Comparison of ENCODE assay signal across 8 cellular contexts in the genomic region with DNA sequence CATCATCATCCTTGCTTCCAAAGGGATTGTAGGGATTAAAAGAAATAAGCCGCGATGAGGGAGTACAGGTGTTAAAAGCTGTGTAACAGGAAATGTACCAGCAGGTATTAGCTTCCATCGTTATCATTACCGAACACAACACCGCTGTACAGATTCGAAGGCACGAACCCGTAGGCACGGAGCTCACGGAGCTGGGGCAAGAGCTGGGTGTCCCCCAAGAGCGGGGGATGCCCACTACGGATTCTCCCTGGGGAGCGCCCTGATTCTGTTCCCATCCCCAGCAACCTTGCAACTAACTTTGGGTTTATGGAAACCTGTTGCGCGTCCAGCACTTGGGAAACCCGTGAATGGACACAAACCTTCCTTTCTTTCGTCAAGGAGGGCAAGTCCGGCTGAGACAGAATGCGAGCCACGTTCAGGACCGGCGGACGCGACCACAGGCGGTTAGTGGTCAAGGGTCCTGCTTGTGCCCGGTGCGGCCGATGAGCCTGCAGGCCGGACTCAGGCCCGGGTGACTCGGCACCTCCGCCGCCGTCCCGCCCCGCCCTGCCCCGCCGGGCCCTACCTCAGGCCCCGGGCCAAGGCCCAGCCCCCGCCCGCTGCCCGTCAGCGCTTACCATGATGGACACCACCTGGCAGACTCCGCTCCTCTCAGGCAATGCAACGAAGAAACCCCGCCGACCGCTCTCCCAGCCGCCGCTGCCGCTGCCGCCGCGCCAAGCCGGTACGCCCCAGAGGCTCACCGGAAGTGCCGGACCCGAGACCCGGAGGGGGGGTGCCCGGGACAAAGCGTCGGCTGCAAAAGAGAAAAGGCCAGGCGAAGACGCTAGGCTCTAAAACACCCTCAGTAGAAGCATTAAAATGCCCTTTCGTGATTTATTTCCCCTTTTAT. TPM values are rescaled to one million over a fixed set of nuclear protein-coding genes. Genes with fewer than 3 reads are reported as not detected.
A peak's percentile ranks its signal among the peaks of the same experiment; 100 is the strongest.
DNase-seq lines count a peak whose midpoint lies in the region; ATAC-seq, FAIRE-seq and TF ChIP-seq lines count a peak whose summit lies in the region.

A gene with protein sequence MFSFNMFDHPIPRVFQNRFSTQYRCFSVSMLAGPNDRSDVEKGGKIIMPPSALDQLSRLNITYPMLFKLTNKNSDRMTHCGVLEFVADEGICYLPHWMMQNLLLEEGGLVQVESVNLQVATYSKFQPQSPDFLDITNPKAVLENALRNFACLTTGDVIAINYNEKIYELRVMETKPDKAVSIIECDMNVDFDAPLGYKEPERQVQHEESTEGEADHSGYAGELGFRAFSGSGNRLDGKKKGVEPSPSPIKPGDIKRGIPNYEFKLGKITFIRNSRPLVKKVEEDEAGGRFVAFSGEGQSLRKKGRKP (minus strand): TSS at position 728 of the 892 bp plus-strand sequence. CDS start 108 bp downstream, at position 620.

- peak; percentile 52 for TF ChIP-seq POLR2A in Raji (IDR thresholded peaks at IDR 0.05; ENCODE audit: insufficient read depth, low read depth, low read length)
- TF ChIP-seq POLR2A in stomach (IDR thresholded peaks at IDR 0.05), result peak in 1 of 4 donors; percentile 19

- H3K9me3 ChIP-seq in HUES48 (ENCODE audit: control insufficient read depth, insufficient read depth, low read length) (no peaks in the 10 kb centered on the region), stomach (no peaks in the 10 kb centered on the region)

- peaks cover 3% of the 10 kb centered on the region for H3K27me3 Mint-ChIP-seq in nephron progenitor cell (ENCODE audit: low read depth, poor library complexity)

- no peaks in the 10 kb centered on the region for H3K9me3 Mint-ChIP-seq in nephron progenitor cell

- no peak for TF ChIP-seq CTCF in D721Med (IDR thresholded peaks at IDR 0.05; ENCODE audit: insufficient read depth, missing control alignments)
- no peak for TF ChIP-seq CTCF in fibroblast of the aortic adventitia (IDR thresholded peaks at IDR 0.05; ENCODE audit: insufficient read depth, low read length)
- no peak for TF ChIP-seq CTCF in nephron progenitor cell (IDR thresholded peaks at IDR 0.05)
- TF ChIP-seq CTCF in stomach (IDR thresholded peaks at IDR 0.05), result no peak

- H3K36me3 ChIP-seq in HUES48 (ENCODE audit: control insufficient read depth, insufficient read depth, low read length) (peaks cover 38% of the 10 kb centered on the region), stomach (peaks cover 11 to 24% (median 18%) of the 10 kb centered on the region in 4 donors)

- H3K27me3 ChIP-seq in HUES48 (ENCODE audit: control insufficient read depth, insufficient read depth, low read length), result no peaks in the 10 kb centered on the region
- no peaks in the 10 kb centered on the region for H3K27me3 ChIP-seq in stomach

- H3K4me1 ChIP-seq in HUES48 (ENCODE audit: control insufficient read depth, insufficient read depth, low read length) (peaks cover 6% of the 10 kb centered on the region; the same call in 1 of the 2 replicates), stomach (peaks cover 12 to 45% (median 33%) of the 10 kb centered on the region in 4 donors)

- H3K4me1 Mint-ChIP-seq in nephron progenitor cell, result peaks cover 31% of the 10 kb centered on the region

- FAIRE-seq in D721Med (lab: Jason Lieb, UNC), result no peak

- H3K4me3 ChIP-seq in HUES48 (ENCODE audit: low read depth, low read length) (peak within 1 kb of the TSS; percentile 71), fibroblast of the aortic adventitia (ENCODE audit: low read depth, low read length) (peak within 1 kb of the TSS; percentile 96), stomach (peak within 1 kb of the TSS; percentile 66 to 97 (median 84))

- peak within 1 kb of the TSS; percentile 100 for H3K27ac Mint-ChIP-seq in nephron progenitor cell

- H3K9ac ChIP-seq in HUES48 (ENCODE audit: low read depth, low read length), result peak within 1 kb of the TSS; percentile 95

- peaks cover 8% of the 10 kb centered on the region for H3K36me3 Mint-ChIP-seq in nephron progenitor cell (ENCODE audit: low read depth)

- peak; percentile 53 for ATAC-seq in GM21381 (IDR thresholded peaks at IDR 0.05; ENCODE audit: unreplicated experiment)

- peak; percentile 45 for DNase-seq in D721Med (ENCODE audit: insufficient read length, low spot score)
- DNase-seq in activated effector memory CD4-positive, alpha-beta T cell treated with Interleukin-2 at 50 U/mL for 16 hours, result peak; percentile 74
- DNase-seq in fibroblast of the aortic adventitia (ENCODE audit: low read depth), result peak; percentile 84
- DNase-seq in nephron progenitor cell, result peak; percentile 86
- DNase-seq in stomach, result peak; percentile 81

- peak within 1 kb of the TSS; percentile 98 for H3K27ac ChIP-seq in HUES48 (ENCODE audit: low read depth, low read length)
- H3K27ac ChIP-seq in stomach, result peak within 1 kb of the TSS; percentile 91 to 98 (median 95)

- H3K4me3 Mint-ChIP-seq in nephron progenitor cell, result peak within 1 kb of the TSS; percentile 99

- 0 to 1% (median 0%) methylated on average over 35 to 66 of the region's 66 CpGs for WGBS in stomach, 5 donors

- TF ChIP-seq EP300 in stomach (IDR thresholded peaks at IDR 0.05), result no peak

- intact Hi-C loops in stomach (cut with DNase I; ENCODE audit: low total_unique reads), result loop anchor here (5.0 kb wide), 1 partner anchor 46 kb away; the partner anchor contains the start of genes HIRA and MRPL40

RNA-seq across cellular contexts. Expression of the gene that starts here (rescaled TPM):
- total RNA-seq in fibroblast of the aortic adventitia (ENCODE audit: low replicate concordance) (16.3 and 70.8 TPM in 2 replicates), stomach (10 to 100 TPM in 4 of 5 donors, 1 to 10 TPM in 1; 3.8 to 78.6 (median 36.4) TPM)
- 10 to 100 TPM; 63.4 to 86.6 (median 64.9) TPM for polyA plus RNA-seq in stomach

Comparison
In these comparisons a context has a peak if more than half of its experiments do, and no peak if none do; other contexts are left out.
1. Peak in every context shown above with its lines: DNase-seq, ATAC-seq, H3K4me3 ChIP-seq and H3K27ac ChIP-seq.